ENCODE assay signal across 8 cellular contexts in genomic region chr16:29809031-29809747, GRCh38. TPM values are rescaled to one million over a fixed set of nuclear protein-coding genes. Genes with fewer than 3 reads are reported as not detected.
A peak's percentile ranks its signal among the peaks of the same experiment; 100 is the strongest.
DNase-seq lines count a peak whose midpoint lies in the region; ATAC-seq and TF ChIP-seq lines count a peak whose summit lies in the region.

No MANE protein-coding gene starts in this region.

- H3K36me3 ChIP-seq in BE2C (peaks cover 20% of the 10 kb centered on the region), Karpas-422 (ENCODE audit: insufficient read depth, low read length) (peaks cover 23% of the 10 kb centered on the region)

- H3K27ac Mint-ChIP-seq in central memory CD8-positive, alpha-beta T cell (ENCODE audit: low read depth) = peak overlapping the region; percentile 92
- H3K27ac Mint-ChIP-seq in natural killer cell = peak overlapping the region; percentile 93

- H2AFZ ChIP-seq in Karpas-422 (ENCODE audit: low read length) = no peak overlapping the region

- H3K36me3 Mint-ChIP-seq in central memory CD8-positive, alpha-beta T cell (ENCODE audit: insufficient read depth) = peaks cover 41% of the 10 kb centered on the region
- no peaks in the 10 kb centered on the region for H3K36me3 Mint-ChIP-seq in natural killer cell

- TF ChIP-seq CTCF in BE2C (IDR thresholded peaks at IDR 0.05; ENCODE audit: low read depth, low read length) (no peak), natural killer cell (IDR thresholded peaks at IDR 0.05) (no peak)

- no peaks in the 10 kb centered on the region for H3K9me2 ChIP-seq in Karpas-422 (replicated peaks; ENCODE audit: insufficient read depth, low read length)

- H3K9ac ChIP-seq in Karpas-422 (ENCODE audit: low read length) = peak overlapping the region; percentile 96

- H3K27me3 ChIP-seq in BE2C (no peaks in the 10 kb centered on the region), Karpas-422 (ENCODE audit: low read length) (no peaks in the 10 kb centered on the region)

- peak overlapping the region; percentile 91; the same call in 1 of the 2 replicates for H3K27ac ChIP-seq in Karpas-422 (ENCODE audit: low read length)

- peaks cover 25% of the 10 kb centered on the region for H3K79me2 ChIP-seq in Karpas-422 (ENCODE audit: low read length)

- DNase-seq in BE2C = no peak
- DNase-seq in Karpas-422 = no peak
- DNase-seq in central memory CD8-positive, alpha-beta T cell (ENCODE audit: low spot score in 2 of 2) = no peak
- DNase-seq in natural killer cell = no peak
- DNase-seq in GM19240 (ENCODE audit: insufficient read length, low spot score) = no peak
- no peak for DNase-seq in D341Med (ENCODE audit: low spot score)

- H3K4me3 ChIP-seq in BE2C (ENCODE audit: low read depth, low read length) (peak overlapping the region; percentile 80), Karpas-422 (ENCODE audit: low read length) (peak overlapping the region; percentile 75; the same call in 1 of the 2 replicates)

- H3K4me1 ChIP-seq in BE2C (peaks cover 6% of the 10 kb centered on the region), Karpas-422 (ENCODE audit: low read length) (peaks cover 73% of the 10 kb centered on the region)

- H3K9me3 ChIP-seq in BE2C = no peaks in the 10 kb centered on the region
- no peaks in the 10 kb centered on the region for H3K9me3 ChIP-seq in Karpas-422 (ENCODE audit: low read length)

- intact Hi-C loops in natural killer cell (cut with micrococcal nuclease) = loop anchor here (5.0 kb wide), 3 partner anchors 163 to 563 kb away; partner anchors contain the start of genes MYL11, TAOK2 and TBC1D10B

- peak overlapping the region; percentile 80 for H3K4me2 ChIP-seq in Karpas-422 (ENCODE audit: low read depth, low read length, poor library complexity, severe bottlenecking)

- peaks cover 20% of the 10 kb centered on the region for H4K20me1 ChIP-seq in Karpas-422 (ENCODE audit: insufficient read depth, low read depth, low read length)

- H3K4me1 Mint-ChIP-seq in central memory CD8-positive, alpha-beta T cell = peaks cover 61% of the 10 kb centered on the region
- peaks cover 37 to 64% of the 10 kb centered on the region in 2 donors for H3K4me1 Mint-ChIP-seq in natural killer cell

- no peaks in the 10 kb centered on the region for H3K9me3 Mint-ChIP-seq in central memory CD8-positive, alpha-beta T cell
- H3K9me3 Mint-ChIP-seq in natural killer cell = no peaks in the 10 kb centered on the region

- H3K27me3 Mint-ChIP-seq in central memory CD8-positive, alpha-beta T cell = no peaks in the 10 kb centered on the region
- H3K27me3 Mint-ChIP-seq in natural killer cell (ENCODE audit: low read depth in 2 of 2) = no peaks in the 10 kb centered on the region

- peak overlapping the region; percentile 92 for H3K4me3 Mint-ChIP-seq in central memory CD8-positive, alpha-beta T cell
- peak overlapping the region; percentile 86 for H3K4me3 Mint-ChIP-seq in natural killer cell

- ATAC-seq in central memory CD8-positive, alpha-beta T cell (replicated peaks; ENCODE audit: extremely low read depth, poor library complexity, severe bottlenecking) = no peak
- no peak for ATAC-seq in natural killer cell
- ATAC-seq in HG02798 (IDR thresholded peaks at IDR 0.05; ENCODE audit: poor library complexity, unreplicated experiment) = no peak
- no peak for ATAC-seq in HG02870 (IDR thresholded peaks at IDR 0.05; ENCODE audit: unreplicated experiment)

RNA-seq across cellular contexts. Expression of gene PRRT2, which starts 2.8 kb away (rescaled TPM):
- 132 TPM for polyA plus RNA-seq in BE2C (2012; ENCODE audit: insufficient read depth, insufficient read length, low read depth)
- total RNA-seq in Karpas-422 (2014; rRNA removed; shearing (Covaris generic); ENCODE audit: low replicate concordance) = 0.87 and 3.5 TPM in 2 replicates
- total RNA-seq in natural killer cell = 1 to 10 TPM in 1 of 3 donors, under 1 TPM in 2; 0.70 to 1.4 (median 0.91) TPM

RNA-seq across cellular contexts. Expression of gene MAZ, which starts 2.9 kb away (rescaled TPM):
- polyA plus RNA-seq in BE2C (2012; ENCODE audit: insufficient read depth, insufficient read length, low read depth) = 1,186 TPM
- total RNA-seq in Karpas-422 (2014; rRNA removed; shearing (Covaris generic); ENCODE audit: low replicate concordance) = 118 and 320 TPM in 2 replicates
- 100 to 1,000 TPM; 234 to 265 (median 252) TPM for total RNA-seq in natural killer cell

RNA-seq across cellular contexts. Expression of gene PAGR1, which starts 6.8 kb away (rescaled TPM):
- polyA plus RNA-seq in BE2C (2012; ENCODE audit: insufficient read depth, insufficient read length, low read depth) = 153 TPM
- 25.4 and 69.2 TPM in 2 replicates for total RNA-seq in Karpas-422 (2014; rRNA removed; shearing (Covaris generic); ENCODE audit: low replicate concordance)
- 10 to 100 TPM in 2 of 3 donors, 1 to 10 TPM in 1; 8.9 to 16.2 (median 13.4) TPM for total RNA-seq in natural killer cell

RNA-seq across cellular contexts. Expression of gene MVP, which starts 11.1 kb away (rescaled TPM):
- polyA plus RNA-seq in BE2C (2012; ENCODE audit: insufficient read depth, insufficient read length, low read depth) = 17.2 TPM
- total RNA-seq in Karpas-422 (2014; rRNA removed; shearing (Covaris generic); ENCODE audit: low replicate concordance) = 7.8 and 25.7 TPM in 2 replicates
- 100 to 1,000 TPM; 154 to 168 (median 163) TPM for total RNA-seq in natural killer cell

RNA-seq across cellular contexts. Expression of gene KIF22, which starts 18.6 kb away (rescaled TPM):
- 143 TPM for polyA plus RNA-seq in BE2C (2012; ENCODE audit: insufficient read depth, insufficient read length, low read depth)
- total RNA-seq in Karpas-422 (2014; rRNA removed; shearing (Covaris generic); ENCODE audit: low replicate concordance) = 75.4 and 105 TPM in 2 replicates
- total RNA-seq in natural killer cell = 10 to 100 TPM; 73.4 to 96.0 (median 86.5) TPM
